In the genomic region with DNA sequence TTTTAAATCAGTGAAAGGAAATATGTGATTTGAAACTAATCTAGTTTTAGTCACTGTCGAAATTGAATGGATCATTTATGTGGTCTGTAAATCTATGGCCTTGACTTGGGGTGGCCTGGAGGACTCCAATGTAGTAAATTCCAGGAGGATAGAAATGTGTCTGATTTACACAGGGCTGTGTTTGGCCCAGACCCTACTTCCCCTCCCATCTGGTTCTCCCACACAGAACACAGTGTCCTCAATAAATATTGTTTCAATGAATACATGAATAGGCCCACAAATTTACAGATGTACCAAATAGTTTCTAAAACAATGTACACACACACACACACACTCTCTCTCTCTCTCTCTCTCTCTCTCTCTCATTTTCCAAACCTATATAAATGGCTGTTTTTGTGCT, we compare ENCODE assay signal across 2 cellular contexts.
TF ChIP-seq lines count a peak whose summit lies in the region.

No MANE protein-coding gene starts in this region.

TF ChIP-seq in SK-N-SH, 30 proteins besides CTCF, POLR2A, EP300 and RAD21 (continued from another document):
- TF ChIP-seq, protein P1, sequence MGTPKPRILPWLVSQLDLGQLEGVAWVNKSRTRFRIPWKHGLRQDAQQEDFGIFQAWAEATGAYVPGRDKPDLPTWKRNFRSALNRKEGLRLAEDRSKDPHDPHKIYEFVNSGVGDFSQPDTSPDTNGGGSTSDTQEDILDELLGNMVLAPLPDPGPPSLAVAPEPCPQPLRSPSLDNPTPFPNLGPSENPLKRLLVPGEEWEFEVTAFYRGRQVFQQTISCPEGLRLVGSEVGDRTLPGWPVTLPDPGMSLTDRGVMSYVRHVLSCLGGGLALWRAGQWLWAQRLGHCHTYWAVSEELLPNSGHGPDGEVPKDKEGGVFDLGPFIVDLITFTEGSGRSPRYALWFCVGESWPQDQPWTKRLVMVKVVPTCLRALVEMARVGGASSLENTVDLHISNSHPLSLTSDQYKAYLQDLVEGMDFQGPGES (IDR thresholded peaks at IDR 0.05; ENCODE audit: low read depth, low read length) = no peak

TF ChIP-seq in SK-N-SH treated with all-trans-retinoic acid at 6 μM for 48 hours, 23 proteins besides CTCF, POLR2A, EP300 and RAD21 (continued from another document):
- TF ChIP-seq, protein P2, sequence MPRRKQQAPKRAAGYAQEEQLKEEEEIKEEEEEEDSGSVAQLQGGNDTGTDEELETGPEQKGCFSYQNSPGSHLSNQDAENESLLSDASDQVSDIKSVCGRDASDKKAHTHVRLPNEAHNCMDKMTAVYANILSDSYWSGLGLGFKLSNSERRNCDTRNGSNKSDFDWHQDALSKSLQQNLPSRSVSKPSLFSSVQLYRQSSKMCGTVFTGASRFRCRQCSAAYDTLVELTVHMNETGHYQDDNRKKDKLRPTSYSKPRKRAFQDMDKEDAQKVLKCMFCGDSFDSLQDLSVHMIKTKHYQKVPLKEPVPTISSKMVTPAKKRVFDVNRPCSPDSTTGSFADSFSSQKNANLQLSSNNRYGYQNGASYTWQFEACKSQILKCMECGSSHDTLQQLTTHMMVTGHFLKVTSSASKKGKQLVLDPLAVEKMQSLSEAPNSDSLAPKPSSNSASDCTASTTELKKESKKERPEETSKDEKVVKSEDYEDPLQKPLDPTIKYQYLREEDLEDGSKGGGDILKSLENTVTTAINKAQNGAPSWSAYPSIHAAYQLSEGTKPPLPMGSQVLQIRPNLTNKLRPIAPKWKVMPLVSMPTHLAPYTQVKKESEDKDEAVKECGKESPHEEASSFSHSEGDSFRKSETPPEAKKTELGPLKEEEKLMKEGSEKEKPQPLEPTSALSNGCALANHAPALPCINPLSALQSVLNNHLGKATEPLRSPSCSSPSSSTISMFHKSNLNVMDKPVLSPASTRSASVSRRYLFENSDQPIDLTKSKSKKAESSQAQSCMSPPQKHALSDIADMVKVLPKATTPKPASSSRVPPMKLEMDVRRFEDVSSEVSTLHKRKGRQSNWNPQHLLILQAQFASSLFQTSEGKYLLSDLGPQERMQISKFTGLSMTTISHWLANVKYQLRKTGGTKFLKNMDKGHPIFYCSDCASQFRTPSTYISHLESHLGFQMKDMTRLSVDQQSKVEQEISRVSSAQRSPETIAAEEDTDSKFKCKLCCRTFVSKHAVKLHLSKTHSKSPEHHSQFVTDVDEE (CRISPR knock-in tag; IDR thresholded peaks at IDR 0.05) = no peak
- TF ChIP-seq OSR1 (CRISPR knock-in tag; IDR thresholded peaks at IDR 0.05) (no peak), TOX (CRISPR knock-in tag; IDR thresholded peaks at IDR 0.05; ENCODE audit: borderline replicate concordance) (no peak)
- TF ChIP-seq, protein P3, sequence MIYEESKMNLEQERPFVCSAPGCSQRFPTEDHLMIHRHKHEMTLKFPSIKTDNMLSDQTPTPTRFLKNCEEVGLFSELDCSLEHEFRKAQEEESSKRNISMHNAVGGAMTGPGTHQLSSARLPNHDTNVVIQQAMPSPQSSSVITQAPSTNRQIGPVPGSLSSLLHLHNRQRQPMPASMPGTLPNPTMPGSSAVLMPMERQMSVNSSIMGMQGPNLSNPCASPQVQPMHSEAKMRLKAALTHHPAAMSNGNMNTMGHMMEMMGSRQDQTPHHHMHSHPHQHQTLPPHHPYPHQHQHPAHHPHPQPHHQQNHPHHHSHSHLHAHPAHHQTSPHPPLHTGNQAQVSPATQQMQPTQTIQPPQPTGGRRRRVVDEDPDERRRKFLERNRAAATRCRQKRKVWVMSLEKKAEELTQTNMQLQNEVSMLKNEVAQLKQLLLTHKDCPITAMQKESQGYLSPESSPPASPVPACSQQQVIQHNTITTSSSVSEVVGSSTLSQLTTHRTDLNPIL (CRISPR knock-in tag; IDR thresholded peaks at IDR 0.05; ENCODE audit: low read depth) = no peak
- TF ChIP-seq, protein P4, sequence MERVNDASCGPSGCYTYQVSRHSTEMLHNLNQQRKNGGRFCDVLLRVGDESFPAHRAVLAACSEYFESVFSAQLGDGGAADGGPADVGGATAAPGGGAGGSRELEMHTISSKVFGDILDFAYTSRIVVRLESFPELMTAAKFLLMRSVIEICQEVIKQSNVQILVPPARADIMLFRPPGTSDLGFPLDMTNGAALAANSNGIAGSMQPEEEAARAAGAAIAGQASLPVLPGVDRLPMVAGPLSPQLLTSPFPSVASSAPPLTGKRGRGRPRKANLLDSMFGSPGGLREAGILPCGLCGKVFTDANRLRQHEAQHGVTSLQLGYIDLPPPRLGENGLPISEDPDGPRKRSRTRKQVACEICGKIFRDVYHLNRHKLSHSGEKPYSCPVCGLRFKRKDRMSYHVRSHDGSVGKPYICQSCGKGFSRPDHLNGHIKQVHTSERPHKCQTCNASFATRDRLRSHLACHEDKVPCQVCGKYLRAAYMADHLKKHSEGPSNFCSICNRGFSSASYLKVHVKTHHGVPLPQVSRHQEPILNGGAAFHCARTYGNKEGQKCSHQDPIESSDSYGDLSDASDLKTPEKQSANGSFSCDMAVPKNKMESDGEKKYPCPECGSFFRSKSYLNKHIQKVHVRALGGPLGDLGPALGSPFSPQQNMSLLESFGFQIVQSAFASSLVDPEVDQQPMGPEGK (CRISPR knock-in tag; IDR thresholded peaks at IDR 0.05; ENCODE audit: borderline replicate concordance) = no peak
